Comparison of ENCODE assay signal across 9 cellular contexts in genomic region chr5:128538249-128539037, GRCh38. TPM values are rescaled to one million over a fixed set of nuclear protein-coding genes. Genes with fewer than 3 reads are reported as not detected.
DNase-seq lines count a peak whose midpoint lies in the region; ATAC-seq, FAIRE-seq and TF ChIP-seq lines count a peak whose summit lies in the region.
"Had no signal": no experiment of that assay in that cellular context is flagged by ENCODE, and none has a peak within 500 bp of the region (broad histone marks: within the 10 kb centered on the region; RNA-seq: fewer than 3 reads in every experiment).

No MANE protein-coding gene starts in this region.

- no peak overlapping the region for H3K9ac ChIP-seq in HepG2 (ENCODE audit: insufficient read depth, low read depth, low read length)

- TF ChIP-seq RAD21 in HepG2 (CRISPR knock-in tag; IDR thresholded peaks at IDR 0.05): no peak

- DNase-seq in BJ (ENCODE audit: low read depth) (peak; percentile 50), LHCN-M2 (ENCODE audit: low read depth) (peak; percentile 89), chondrocyte (ENCODE audit: low spot score) (peak; percentile 98), HepG2 (ENCODE audit: low spot score) (no peak), tibial nerve (ENCODE audit: low spot score in 2 of 2) (peak; percentile 27 to 66)
- no peak for DNase-seq in effector memory CD8-positive, alpha-beta T cell
- DNase-seq in NK-92 treated with Interleukin-12 subunit alpha and Interleukin-12 subunit beta, amount 100 ng/mL, for 24 hours (lab: John Stamatoyannopoulos, UW): no peak

- intact Hi-C loops in HepG2 (cut with micrococcal nuclease; ENCODE audit: unreplicated experiment): no loop called here

- H3K4me3 Mint-ChIP-seq in chondrocyte (ENCODE audit: unreplicated experiment): peak overlapping the region; percentile 84
- no peak overlapping the region for H3K4me3 Mint-ChIP-seq in effector memory CD8-positive, alpha-beta T cell
- no peak overlapping the region for H3K4me3 Mint-ChIP-seq in activated T-helper 17 cell treated with anti-CD3 and anti-CD28 coated beads, Interleukin-2, amount 50 U/mL, for 72 hours
- H3K4me3 Mint-ChIP-seq: activated naive CD4-positive, alpha-beta T cell treated with anti-CD3 and anti-CD28 coated beads, Interleukin-2, amount 50 U/mL, for 24 hours had no signal

- H3K4me3 ChIP-seq in BJ (ENCODE audit: low read depth, low read length): peak overlapping the region; percentile 79
- peak overlapping the region; percentile 7 to 48 (median 19); a peak in 2 of 6 replicates for H3K4me3 ChIP-seq in HepG2 (replicated peaks in 1 of 3; ENCODE audit: insufficient read depth in 1 of 3, low read depth in 2 of 3, low read length in 3 of 3)
- H3K4me3 ChIP-seq in tibial nerve: peak overlapping the region; percentile 31 to 64 (median 38)

- H3K4me1 Mint-ChIP-seq in chondrocyte (ENCODE audit: low read depth): peaks cover 31% of the 10 kb centered on the region
- no peaks in the 10 kb centered on the region for H3K4me1 Mint-ChIP-seq in effector memory CD8-positive, alpha-beta T cell (ENCODE audit: low read depth in 2 of 2)
- no peaks in the 10 kb centered on the region for H3K4me1 Mint-ChIP-seq in activated T-helper 17 cell treated with anti-CD3 and anti-CD28 coated beads, Interleukin-2, amount 50 U/mL, for 72 hours
- H3K4me1 Mint-ChIP-seq: activated naive CD4-positive, alpha-beta T cell treated with anti-CD3 and anti-CD28 coated beads, Interleukin-2, amount 50 U/mL, for 24 hours had no signal

- H3K36me3 ChIP-seq in BJ (ENCODE audit: control insufficient read depth, insufficient read depth, low read length) (peaks cover 2% of the 10 kb centered on the region; the same call in 1 of the 2 replicates), HepG2 (replicated peaks in 1 of 2; ENCODE audit: control insufficient read depth in 1 of 2, insufficient read depth in 2 of 2, low read length in 2 of 2) (no peaks in the 10 kb centered on the region), tibial nerve (no peaks in the 10 kb centered on the region)

- H3K27me3 ChIP-seq in BJ (ENCODE audit: control insufficient read depth, insufficient read depth, low read length) (no peaks in the 10 kb centered on the region), HepG2 (ENCODE audit: control insufficient read depth in 1 of 2, insufficient read depth in 2 of 2, low read length in 2 of 2) (peaks cover 0 to 20% of the 10 kb centered on the region in 2 experiments; a peak in 3 of 5 replicates), tibial nerve (peaks cover 0 to 36% of the 10 kb centered on the region in 2 donors)

- TF ChIP-seq POLR2A in HepG2 (IDR thresholded peaks at IDR 0.05; ENCODE audit: insufficient read depth in 1 of 2, low read depth in 2 of 2, low read length in 2 of 2) (no peak), tibial nerve (IDR thresholded peaks at IDR 0.05) (no peak)

- H3K79me2 ChIP-seq in HepG2 (ENCODE audit: insufficient read depth, low read length): no peaks in the 10 kb centered on the region

- no TSS peak for BruUV-seq in HepG2 (replicated peaks; lab: Mats Ljungman, UMichigan)

- in situ Hi-C loops in HepG2 (cut with HindIII; ENCODE audit: extremely low pct_ligation_motif_present, low pct_unique_long_range_greater_than_20kb): no loop called here

- CTCF ChIA-PET in BJ (lab: Yijun Ruan, JAX): interaction anchor here (1.9 to 3.3 kb wide), 2 partner anchors 137 to 138 kb away, joined by 5 to 19 read pairs; no protein-coding TSS in a partner anchor
- CTCF ChIA-PET in HepG2 (lab: Yijun Ruan, JAX; ENCODE audit: low intra/inter-chr PET ratio, low total read pairs): no interaction called here

- ATAC-seq in HepG2: peak; percentile 69
- no peak for ATAC-seq in effector memory CD8-positive, alpha-beta T cell (replicated peaks)
- no peak for ATAC-seq in activated T-helper 17 cell treated with anti-CD3 and anti-CD28 coated beads, Interleukin-2, amount 50 U/mL, for 72 hours (replicated peaks)

- H3K9me3 ChIP-seq in HepG2 (ENCODE audit: low read length) (no peaks in the 10 kb centered on the region; the same call in 1 of the 2 replicates), tibial nerve (no peaks in the 10 kb centered on the region)

- POLR2A ChIA-PET in BJ (lab: Charles Lee): no interaction called here
- POLR2A ChIA-PET in HepG2 (lab: Yijun Ruan, JAX): no interaction called here

- no peak overlapping the region for H2AFZ ChIP-seq in HepG2 (ENCODE audit: low read length)

- no peak overlapping the region for H3K27ac ChIP-seq in HepG2 (ENCODE audit: extremely low read length, insufficient read depth, low read length)
- peak overlapping the region in 1 of 4 donors; percentile 76 for H3K27ac ChIP-seq in tibial nerve

- H3K9me3 Mint-ChIP-seq in chondrocyte (ENCODE audit: low read depth): peaks cover 2% of the 10 kb centered on the region
- H3K9me3 Mint-ChIP-seq in effector memory CD8-positive, alpha-beta T cell: no peaks in the 10 kb centered on the region
- H3K9me3 Mint-ChIP-seq in activated T-helper 17 cell treated with anti-CD3 and anti-CD28 coated beads, Interleukin-2, amount 50 U/mL, for 72 hours: peaks cover 3% of the 10 kb centered on the region

- no peaks in the 10 kb centered on the region for H3K27me3 Mint-ChIP-seq in chondrocyte (ENCODE audit: low read depth)
- peaks cover 6 to 34% of the 10 kb centered on the region in 2 donors for H3K27me3 Mint-ChIP-seq in effector memory CD8-positive, alpha-beta T cell
- peaks cover 29% of the 10 kb centered on the region for H3K27me3 Mint-ChIP-seq in activated T-helper 17 cell treated with anti-CD3 and anti-CD28 coated beads, Interleukin-2, amount 50 U/mL, for 72 hours

- no peaks in the 10 kb centered on the region for H4K20me1 ChIP-seq in HepG2 (ENCODE audit: insufficient read depth, low read length)

- WGBS in HepG2 (ENCODE audit: low lambda C conversion rate): 22% methylated on average over 43 of the region's 65 CpGs
- 1 to 3% methylated on average over 54 to 55 of the region's 65 CpGs for WGBS in tibial nerve, 2 donors

- H3K36me3 Mint-ChIP-seq in chondrocyte (ENCODE audit: low read depth): peaks cover 4% of the 10 kb centered on the region
- H3K36me3 Mint-ChIP-seq in effector memory CD8-positive, alpha-beta T cell (ENCODE audit: insufficient read depth): no peaks in the 10 kb centered on the region
- no peaks in the 10 kb centered on the region for H3K36me3 Mint-ChIP-seq in activated T-helper 17 cell treated with anti-CD3 and anti-CD28 coated beads, Interleukin-2, amount 50 U/mL, for 72 hours (ENCODE audit: low read depth)

- TF ChIP-seq EP300 in HepG2 (IDR thresholded peaks at IDR 0.05; ENCODE audit: low read depth in 2 of 2, low read length in 2 of 2) (no peak), HepG2 (CRISPR knock-in tag; IDR thresholded peaks at IDR 0.05; ENCODE audit: borderline replicate concordance) (no peak), tibial nerve (IDR thresholded peaks at IDR 0.05) (no peak)

- H3K4me2 ChIP-seq in HepG2 (ENCODE audit: low read depth, low read length): peak overlapping the region; percentile 57

- peak overlapping the region; percentile 79 for H3K27ac Mint-ChIP-seq in chondrocyte (ENCODE audit: unreplicated experiment)
- H3K27ac Mint-ChIP-seq in effector memory CD8-positive, alpha-beta T cell: no peak overlapping the region
- no peak overlapping the region for H3K27ac Mint-ChIP-seq in activated T-helper 17 cell treated with anti-CD3 and anti-CD28 coated beads, Interleukin-2, amount 50 U/mL, for 72 hours
- H3K27ac Mint-ChIP-seq: activated naive CD4-positive, alpha-beta T cell treated with anti-CD3 and anti-CD28 coated beads, Interleukin-2, amount 50 U/mL, for 24 hours had no signal

- TF ChIP-seq CTCF in BJ (IDR thresholded peaks at IDR 0.05; ENCODE audit: insufficient read depth, low read depth, low read length) (no peak), chondrocyte (IDR thresholded peaks at IDR 0.05) (no peak), HepG2 (CRISPR knock-in tag; IDR thresholded peaks at IDR 0.05) (no peak), tibial nerve (IDR thresholded peaks at IDR 0.05) (no peak)

- H3K4me1 ChIP-seq in HepG2 (ENCODE audit: insufficient read depth, low read length) (no peaks in the 10 kb centered on the region), tibial nerve (peaks cover 0 to 32% (median 10%) of the 10 kb centered on the region in 4 donors)

- FAIRE-seq in HepG2 (lab: Jason Lieb, UNC): no peak

TF ChIP-seq in HepG2, 621 proteins besides CTCF, POLR2A, EP300 and RAD21 (continues in another document):
- TF ChIP-seq PCBP1 (IDR thresholded peaks at IDR 0.05; ENCODE audit: borderline replicate concordance, low read depth, low read length): 0 out of 2 replicates have a peak, but pooled peaks have one; percentile 41

RNA-seq across cellular contexts. Expression of gene FBN2, which starts 0.4 kb away (rescaled TPM):
- 141 and 157 TPM in 2 replicates for polyA plus RNA-seq in BJ (2011; rRNA removed)
- 294 and 372 TPM in 2 replicates for polyA minus RNA-seq in BJ (2011; rRNA and poly(A)+ RNA removed)
- total RNA-seq in LHCN-M2 (2014; rRNA removed): 25.4 and 27.4 TPM in 2 replicates
- polyA plus RNA-seq in LHCN-M2 (2012): 12.6 TPM
- total RNA-seq in chondrocyte: 303 to 524 TPM (median 311 TPM) in 3 replicates
- not detected in 2 replicates for total RNA-seq in HepG2 (2016; rRNA removed; fragmentation: Illumina TruSeq; extraction: Trizol)
- not detected in 2 replicates for total RNA-seq in HepG2 (2016; cell fraction: cytosol; rRNA removed; fragmentation: Illumina TruSeq; extraction: Trizol; ENCODE audit: low read depth)
- not detected in 2 replicates for total RNA-seq in HepG2 (2016; cell fraction: insoluble cytoplasmic fraction; rRNA removed; fragmentation: Illumina TruSeq; extraction: Trizol)
- not detected in 2 replicates for total RNA-seq in HepG2 (2016; cell fraction: membrane; rRNA removed; fragmentation: Illumina TruSeq; extraction: Trizol)
- 0.09 TPM in 1 of 2 replicates, not detected in the other for total RNA-seq in HepG2 (2016; cell fraction: nucleus; rRNA removed; fragmentation: Illumina TruSeq; extraction: Trizol)
- under 0.01 TPM in 1 of 2 replicates, not detected in the other for polyA plus RNA-seq in HepG2 (2011; rRNA removed)
- not detected in 2 replicates for polyA plus RNA-seq in HepG2 (2011; cell fraction: cytosol; rRNA removed)
- polyA plus RNA-seq in HepG2 (2011; cell fraction: nucleus; rRNA removed): not detected in 2 replicates
- polyA plus RNA-seq in HepG2 (2012): not detected in 2 replicates
- polyA plus RNA-seq in HepG2 (2016; cell fraction: cytosol; fragmentation: Illumina TruSeq; extraction: Trizol; ENCODE audit: low read depth): not detected in 2 replicates
- polyA plus RNA-seq in HepG2 (2016; cell fraction: insoluble cytoplasmic fraction; fragmentation: Illumina TruSeq; extraction: Trizol; ENCODE audit: low read depth): not detected in 2 replicates
- polyA plus RNA-seq in HepG2 (2016; cell fraction: membrane; fragmentation: Illumina TruSeq; extraction: Trizol; ENCODE audit: low read depth): not detected in 2 replicates
- polyA plus RNA-seq in HepG2 (2016; cell fraction: nucleus; fragmentation: Illumina TruSeq; extraction: Trizol; ENCODE audit: insufficient read depth, low read depth): not detected in 2 replicates
- 0.04 and 42.7 TPM in 2 replicates for polyA minus RNA-seq in HepG2 (2011; rRNA and poly(A)+ RNA removed; ENCODE audit: low replicate concordance)
- not detected in 2 replicates for polyA minus RNA-seq in HepG2 (2011; cell fraction: cytosol; rRNA and poly(A)+ RNA removed)
- under 0.01 TPM in 1 of 2 replicates, not detected in the other for polyA minus RNA-seq in HepG2 (2011; cell fraction: nucleus; rRNA and poly(A)+ RNA removed)
- total RNA-seq in tibial nerve: 1 to 10 TPM; 1.2 to 6.3 (median 3.6) TPM
- not detected for total RNA-seq in activated T-helper 17 cell treated with anti-CD3 and anti-CD28 coated beads, Interleukin-2, amount 50 U/mL, for 72 hours

Comparison
In these comparisons a context has a peak if more than half of its experiments do, and no peak if none do; other contexts are left out.
1. DNase-seq: peak in BJ (single experiment), LHCN-M2 (single experiment), chondrocyte (single experiment) and tibial nerve (2 of 2); none in HepG2 (single experiment), effector memory CD8-positive, alpha-beta T cell (0 of 3) and NK-92 treated with Interleukin-12 subunit alpha and Interleukin-12 subunit beta, amount 100 ng/mL, for 24 hours (single experiment).
2. H3K4me3 ChIP-seq: peak in every context shown above with its lines; median percentile 79 in BJ; 38 in tibial nerve; 19 in HepG2.
3. RNA of gene FBN2, which starts 0.4 kb away (total RNA-seq): 303 to 524 TPM in chondrocyte; 25.4 to 27.4 TPM in LHCN-M2, 1.2 to 6.3 TPM in tibial nerve, not detected in activated T-helper 17 cell treated with anti-CD3 and anti-CD28 coated beads, Interleukin-2, amount 50 U/mL, for 72 hours and 0.09 TPM in HepG2; every median in the first group is over 10 times any median in the second.